In genomic region chr7:47253650-47254080, GRCh38 we compare ENCODE assay signal across 8 cellular contexts.
DNase-seq lines count a peak whose midpoint lies in the region; ATAC-seq, FAIRE-seq and TF ChIP-seq lines count a peak whose summit lies in the region.

No MANE protein-coding gene starts in this region.

- ATAC-seq in GM21447 (IDR thresholded peaks at IDR 0.05; ENCODE audit: unreplicated experiment) (peak; percentile 52), WTC11 (peak; percentile 34)

- H3K4me3 Mint-ChIP-seq in WTC11 = peak overlapping the region; percentile 75

- DNase-seq in DMS53 (lab: John Stamatoyannopoulos, UW) = peak; percentile 80
- peak; percentile 85 for DNase-seq in HTR-8/SVneo (ENCODE audit: insufficient read length, low spot score)
- DNase-seq in WTC11 (ENCODE audit: low spot score) = no peak
- peak; percentile 8 for DNase-seq in globus pallidus (ENCODE audit: low spot score)
- no peak for DNase-seq in AML-193 (lab: John Stamatoyannopoulos, UW)
- DNase-seq in effector CD4-positive, alpha-beta T cell = no peak

- H3K9me3 Mint-ChIP-seq in WTC11 = peaks cover 14% of the 10 kb centered on the region

- H3K27ac Mint-ChIP-seq in WTC11 = no peak overlapping the region

- CTCF ChIA-PET in WTC11 (lab: Charles Lee) = interaction anchor here (0.5 to 1.6 kb wide), 28 partner anchors 9 to 1381 kb away, joined by 3 to 25 read pairs (median 4); partner anchors contain the start of gene CCDC201

- POLR2A ChIA-PET in WTC11 (lab: Charles Lee) = no interaction called here

- H3K36me3 ChIP-seq in neutrophil = no peaks in the 10 kb centered on the region

- FAIRE-seq in HTR-8/SVneo (lab: Jason Lieb, UNC) = peak; percentile 88

- TF ChIP-seq CTCF in WTC11 (IDR thresholded peaks at IDR 0.05) = no peak
- no peak for TF ChIP-seq CTCF in neutrophil (IDR thresholded peaks at IDR 0.05)

- H3K4me3 ChIP-seq in neutrophil (ENCODE audit: low read depth in 1 of 2, low read length in 1 of 2) = peak overlapping the region; percentile 22 to 55

- H3K9me3 ChIP-seq in neutrophil = no peaks in the 10 kb centered on the region

- H3K4me1 Mint-ChIP-seq in WTC11 = peaks cover 8% of the 10 kb centered on the region

- peaks cover 8 to 13% of the 10 kb centered on the region in 2 experiments for H3K4me1 ChIP-seq in neutrophil (ENCODE audit: control insufficient read depth in 1 of 2, insufficient read depth in 1 of 2, low read depth in 1 of 2, low read length in 1 of 2)

- no peak overlapping the region for H3K27ac ChIP-seq in neutrophil

- peaks cover 18% of the 10 kb centered on the region for H3K27me3 ChIP-seq in neutrophil

- H3K27me3 Mint-ChIP-seq in WTC11 (ENCODE audit: low read depth) = peaks cover 29% of the 10 kb centered on the region

- peaks cover 6% of the 10 kb centered on the region; the same call in 1 of the 2 replicates for H3K36me3 Mint-ChIP-seq in WTC11

TF ChIP-seq in WTC11, 78 proteins besides CTCF, POLR2A, EP300 and RAD21:
- TF ChIP-seq ZNF219 (CRISPR knock-in tag; IDR thresholded peaks at IDR 0.05; ENCODE audit: borderline replicate concordance) (no peak), ZNF121 (CRISPR knock-in tag; IDR thresholded peaks at IDR 0.05) (peak; percentile 40; the same call in 1 of the 2 replicates), MXD4 (CRISPR knock-in tag; IDR thresholded peaks at IDR 0.05; ENCODE audit: borderline replicate concordance) (no peak), TP53 (CRISPR knock-in tag; IDR thresholded peaks at IDR 0.05) (no peak), JAZF1 (CRISPR knock-in tag; IDR thresholded peaks at IDR 0.05) (no peak), ZNF425 (CRISPR knock-in tag; conservative IDR thresholded peaks at IDR 0.05) (no peak), KAT7 (CRISPR knock-in tag; IDR thresholded peaks at IDR 0.05; ENCODE audit: borderline replicate concordance) (no peak)
- TF ChIP-seq, protein P1, sequence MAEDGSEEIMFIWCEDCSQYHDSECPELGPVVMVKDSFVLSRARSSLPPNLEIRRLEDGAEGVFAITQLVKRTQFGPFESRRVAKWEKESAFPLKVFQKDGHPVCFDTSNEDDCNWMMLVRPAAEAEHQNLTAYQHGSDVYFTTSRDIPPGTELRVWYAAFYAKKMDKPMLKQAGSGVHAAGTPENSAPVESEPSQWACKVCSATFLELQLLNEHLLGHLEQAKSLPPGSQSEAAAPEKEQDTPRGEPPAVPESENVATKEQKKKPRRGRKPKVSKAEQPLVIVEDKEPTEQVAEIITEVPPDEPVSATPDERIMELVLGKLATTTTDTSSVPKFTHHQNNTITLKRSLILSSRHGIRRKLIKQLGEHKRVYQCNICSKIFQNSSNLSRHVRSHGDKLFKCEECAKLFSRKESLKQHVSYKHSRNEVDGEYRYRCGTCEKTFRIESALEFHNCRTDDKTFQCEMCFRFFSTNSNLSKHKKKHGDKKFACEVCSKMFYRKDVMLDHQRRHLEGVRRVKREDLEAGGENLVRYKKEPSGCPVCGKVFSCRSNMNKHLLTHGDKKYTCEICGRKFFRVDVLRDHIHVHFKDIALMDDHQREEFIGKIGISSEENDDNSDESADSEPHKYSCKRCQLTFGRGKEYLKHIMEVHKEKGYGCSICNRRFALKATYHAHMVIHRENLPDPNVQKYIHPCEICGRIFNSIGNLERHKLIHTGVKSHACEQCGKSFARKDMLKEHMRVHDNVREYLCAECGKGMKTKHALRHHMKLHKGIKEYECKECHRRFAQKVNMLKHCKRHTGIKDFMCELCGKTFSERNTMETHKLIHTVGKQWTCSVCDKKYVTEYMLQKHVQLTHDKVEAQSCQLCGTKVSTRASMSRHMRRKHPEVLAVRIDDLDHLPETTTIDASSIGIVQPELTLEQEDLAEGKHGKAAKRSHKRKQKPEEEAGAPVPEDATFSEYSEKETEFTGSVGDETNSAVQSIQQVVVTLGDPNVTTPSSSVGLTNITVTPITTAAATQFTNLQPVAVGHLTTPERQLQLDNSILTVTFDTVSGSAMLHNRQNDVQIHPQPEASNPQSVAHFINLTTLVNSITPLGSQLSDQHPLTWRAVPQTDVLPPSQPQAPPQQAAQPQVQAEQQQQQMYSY (CRISPR knock-in tag; IDR thresholded peaks at IDR 0.05) = no peak
- TF ChIP-seq, protein P2, sequence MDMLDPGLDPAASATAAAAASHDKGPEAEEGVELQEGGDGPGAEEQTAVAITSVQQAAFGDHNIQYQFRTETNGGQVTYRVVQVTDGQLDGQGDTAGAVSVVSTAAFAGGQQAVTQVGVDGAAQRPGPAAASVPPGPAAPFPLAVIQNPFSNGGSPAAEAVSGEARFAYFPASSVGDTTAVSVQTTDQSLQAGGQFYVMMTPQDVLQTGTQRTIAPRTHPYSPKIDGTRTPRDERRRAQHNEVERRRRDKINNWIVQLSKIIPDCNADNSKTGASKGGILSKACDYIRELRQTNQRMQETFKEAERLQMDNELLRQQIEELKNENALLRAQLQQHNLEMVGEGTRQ (CRISPR knock-in tag; IDR thresholded peaks at IDR 0.05) = no peak

Comparison
In these comparisons a context has a peak if more than half of its experiments do, and no peak if none do; other contexts are left out.
1. DNase-seq: peak in DMS53 (single experiment), HTR-8/SVneo (single experiment) and globus pallidus (single experiment); none in WTC11 (single experiment), AML-193 (0 of 2) and effector CD4-positive, alpha-beta T cell (single experiment).